ENCODE assay signal across 8 cellular contexts in genomic region chr13:20828540-20829364, GRCh38. TPM values are rescaled to one million over a fixed set of nuclear protein-coding genes. Genes with fewer than 3 reads are reported as not detected.
A peak's percentile ranks its signal among the peaks of the same experiment; 100 is the strongest.
DNase-seq lines count a peak whose midpoint lies in the region; ATAC-seq and TF ChIP-seq lines count a peak whose summit lies in the region.

No MANE protein-coding gene starts in this region.

- H3K4me3 ChIP-seq in SK-N-SH (ENCODE audit: low read depth in 2 of 2, low read length in 1 of 2) (peak overlapping the region; percentile 13 to 45; a peak in 3 of 4 replicates), cardiac fibroblast (replicated peaks in 1 of 2; ENCODE audit: low read depth in 2 of 2, low read length in 2 of 2) (peak overlapping the region in 1 of 2 donors; percentile 27)

- H3K4me1 ChIP-seq in SK-N-SH (ENCODE audit: control insufficient read depth in 1 of 2, insufficient read depth in 2 of 2, low read depth in 1 of 2, low read length in 1 of 2): peaks cover 0 to 29% of the 10 kb centered on the region in 2 experiments; a peak in 3 of 4 replicates

- TF ChIP-seq CTCF in SK-N-SH (IDR thresholded peaks at IDR 0.05): peak; percentile 85
- TF ChIP-seq CTCF in cardiac fibroblast (IDR thresholded peaks at IDR 0.05; ENCODE audit: low read depth, low read length): peak; percentile 85

- H3K9me2 ChIP-seq in SK-N-SH: no peaks in the 10 kb centered on the region

- no peak for TF ChIP-seq EP300 in SK-N-SH (IDR thresholded peaks at IDR 0.05; ENCODE audit: borderline replicate concordance in 1 of 2, low read depth in 1 of 2, low read length in 1 of 2)

- no peak for ATAC-seq in GM19397 (IDR thresholded peaks at IDR 0.05; ENCODE audit: unreplicated experiment)

- no peaks in the 10 kb centered on the region for H4K20me1 ChIP-seq in SK-N-SH (ENCODE audit: insufficient read depth)

- H3K36me3 ChIP-seq in SK-N-SH (replicated peaks in 1 of 2; ENCODE audit: control insufficient read depth in 1 of 2, insufficient read depth in 2 of 2, low read length in 1 of 2): peaks cover 0 to 4% of the 10 kb centered on the region in 2 experiments

- H2AFZ ChIP-seq in SK-N-SH (ENCODE audit: low read depth): no peak overlapping the region

- POLR2A ChIA-PET in SK-N-SH (lab: Yijun Ruan, JAX): no interaction called here

- H3F3A ChIP-seq in SK-N-SH (replicated peaks; ENCODE audit: insufficient read depth): peaks cover 33% of the 10 kb centered on the region

- CTCF ChIA-PET in SK-N-SH (lab: Yijun Ruan, JAX): interaction anchor here (0.6 to 5.0 kb wide), 46 partner anchors 9 to 842 kb away, joined by 3 to 76 read pairs (median 4); partner anchors contain the start of gene FGF9

- peak; percentile 77 for TF ChIP-seq RAD21 in SK-N-SH (IDR thresholded peaks at IDR 0.05; ENCODE audit: low read length)

- peaks cover 12% of the 10 kb centered on the region; the same call in 1 of the 2 replicates for H3K79me2 ChIP-seq in SK-N-SH (ENCODE audit: insufficient read depth)

- no peaks in the 10 kb centered on the region for H3K9me3 ChIP-seq in SK-N-SH

- DNase-seq in AG08395 (ENCODE audit: low spot score) (peak; percentile 41), GM03348 (ENCODE audit: low spot score) (peak; percentile 57), HuH-7 (ENCODE audit: low spot score) (peak; percentile 12), SK-N-SH (peak; percentile 27), cardiac fibroblast (ENCODE audit: low read depth in 2 of 2) (peak; percentile 75 to 78), kidney tubule cell (ENCODE audit: low spot score) (peak; percentile 63), stromal cell of bone marrow (ENCODE audit: low read depth) (peak; percentile 57)

- H3K9ac ChIP-seq in SK-N-SH: peak overlapping the region; percentile 28; the same call in 1 of the 2 replicates

- WGBS in SK-N-SH (ENCODE audit: low lambda C conversion rate): 6% methylated on average over 5 of the region's 5 CpGs

- no peaks in the 10 kb centered on the region for H3K27me3 ChIP-seq in SK-N-SH (ENCODE audit: insufficient read depth)

- peak overlapping the region in 1 of 2 experiments; percentile 31; a peak in 1 of 4 replicates for H3K27ac ChIP-seq in SK-N-SH (ENCODE audit: low read depth in 2 of 2, low read length in 1 of 2)

- peak overlapping the region; percentile 66 for H3K4me2 ChIP-seq in SK-N-SH

TF ChIP-seq in SK-N-SH, 30 proteins besides CTCF, POLR2A, EP300 and RAD21:
- TF ChIP-seq NFIC (IDR thresholded peaks at IDR 0.05; ENCODE audit: borderline replicate concordance) (no peak), SMC3 (IDR thresholded peaks at IDR 0.05; ENCODE audit: low read depth, low read length) (peak; percentile 72), REST (IDR thresholded peaks at IDR 0.05; ENCODE audit: low read depth, low read length) (no peak)
TF ChIP-seq in SK-N-SH: peak in this region for 1.

RNA-seq across cellular contexts. Expression of gene EEF1AKMT1, which starts 55.0 kb away (rescaled TPM):
- 4.2 and 5.3 TPM in 2 replicates for polyA plus RNA-seq in SK-N-SH (2012; rRNA removed)
- polyA plus RNA-seq in SK-N-SH (2012; cell fraction: cytosol; rRNA removed): 6.5 and 7.7 TPM in 2 replicates
- 1.9 and 2.8 TPM in 2 replicates for polyA plus RNA-seq in SK-N-SH (2012; cell fraction: nucleus; rRNA removed)

Comparison
In these comparisons a context has a peak if more than half of its experiments do, and no peak if none do; other contexts are left out.
1. DNase-seq: peak in every context shown above with its lines; median percentile 76 in cardiac fibroblast; 63 in kidney tubule cell; 57 in GM03348; 57 in stromal cell of bone marrow; 41 in AG08395; 27 in SK-N-SH; 12 in HuH-7.